In genomic region chr19:590750-591098, GRCh38 we compare ENCODE assay signal across 1 cellular context.
TF ChIP-seq lines count a peak whose summit lies in the region.

No MANE protein-coding gene starts in this region.

TF ChIP-seq in SK-N-SH treated with all-trans-retinoic acid at 6 μM for 48 hours, 23 proteins besides CTCF, POLR2A, EP300 and RAD21 (continued from another document):
- TF ChIP-seq PATZ1 (CRISPR knock-in tag; IDR thresholded peaks at IDR 0.05; ENCODE audit: borderline replicate concordance) (no peak), CSDC2 (CRISPR knock-in tag; IDR thresholded peaks at IDR 0.05) (no peak), ZNF70 (CRISPR knock-in tag; IDR thresholded peaks at IDR 0.05) (no peak), CSRNP3 (CRISPR knock-in tag; IDR thresholded peaks at IDR 0.05) (no peak), SNAI2 (CRISPR knock-in tag; IDR thresholded peaks at IDR 0.05) (no peak), OSR1 (CRISPR knock-in tag; IDR thresholded peaks at IDR 0.05) (no peak)
TF ChIP-seq in SK-N-SH treated with all-trans-retinoic acid at 6 μM for 48 hours: peak in this region for 0.
